Comparison of ENCODE assay signal across 12 cellular contexts in genomic region chr5:957730-958485, GRCh38. TPM values are rescaled to one million over a fixed set of nuclear protein-coding genes. Genes with fewer than 3 reads are reported as not detected.
DNase-seq lines count a peak whose midpoint lies in the region; ATAC-seq, FAIRE-seq and TF ChIP-seq lines count a peak whose summit lies in the region.
"Had no signal": no experiment of that assay in that cellular context is flagged by ENCODE, and none has a peak within 500 bp of the region (broad histone marks: within the 10 kb centered on the region; RNA-seq: fewer than 3 reads in every experiment).

No MANE protein-coding gene starts in this region.

- no peak overlapping the region for H3K9ac ChIP-seq in HepG2 (ENCODE audit: insufficient read depth, low read depth, low read length)
- H3K9ac ChIP-seq in MM.1S (ENCODE audit: low read length), result no peak overlapping the region

- H3K79me2 ChIP-seq in HepG2 (ENCODE audit: insufficient read depth, low read length) (no peaks in the 10 kb centered on the region), MM.1S (ENCODE audit: low read length) (no peaks in the 10 kb centered on the region)

- H3K4me2 ChIP-seq in HepG2 (ENCODE audit: low read depth, low read length) (peak overlapping the region; percentile 47; the same call in 1 of the 2 replicates), MM.1S (ENCODE audit: low read depth, low read length) (no peak overlapping the region)

- no peak for FAIRE-seq in HepG2 (lab: Jason Lieb, UNC)

- H3K36me3 Mint-ChIP-seq in activated naive CD4-positive, alpha-beta T cell treated with anti-CD3 and anti-CD28 coated beads for 36 hours (ENCODE audit: low read depth), result no peaks in the 10 kb centered on the region
- H3K36me3 Mint-ChIP-seq in activated CD8-positive, alpha-beta T cell treated with anti-CD3 and anti-CD28 coated beads for 36 hours (ENCODE audit: low read depth), result no peaks in the 10 kb centered on the region
- H3K36me3 Mint-ChIP-seq: CD8-positive, alpha-beta T cell had no signal

- in situ Hi-C loops in HepG2 (cut with HindIII; ENCODE audit: extremely low pct_ligation_motif_present, low pct_unique_long_range_greater_than_20kb), result no loop called here

- BruUV-seq in HepG2 (replicated peaks; lab: Mats Ljungman, UMichigan), result no TSS peak

- WGBS in HepG2 (ENCODE audit: low lambda C conversion rate), result 43% methylated on average over 9 of the region's 24 CpGs

- no peak for DNase-seq in activated naive CD4-positive, alpha-beta T cell treated with anti-CD3 and anti-CD28 coated beads for 36 hours
- no peak for DNase-seq in activated naive CD4-positive, alpha-beta T cell (lab: John Stamatoyannopoulos, UW)
- peak; percentile 33 for DNase-seq in activated CD8-positive, alpha-beta T cell treated with anti-CD3 and anti-CD28 coated beads for 36 hours
- DNase-seq in HepG2 (ENCODE audit: low spot score), result no peak
- DNase-seq in upper lobe of right lung, result peak; percentile 56
- DNase-seq in MM.1S, result no peak
- no peak for DNase-seq in GM19238 (ENCODE audit: insufficient read length, low spot score)
- DNase-seq: activated gamma-delta T cell; effector CD4-positive, alpha-beta T cell; NCI-H446 treated with DMSO at 0.1 percent for 48 hours had no signal

- peaks cover 15% of the 10 kb centered on the region for H3K27me3 Mint-ChIP-seq in activated naive CD4-positive, alpha-beta T cell treated with anti-CD3 and anti-CD28 coated beads for 36 hours (ENCODE audit: low read depth)
- H3K27me3 Mint-ChIP-seq in activated CD8-positive, alpha-beta T cell treated with anti-CD3 and anti-CD28 coated beads for 36 hours, result peaks cover 28% of the 10 kb centered on the region

- no peak for ATAC-seq in activated CD8-positive, alpha-beta T cell treated with anti-CD3 and anti-CD28 coated beads for 36 hours
- ATAC-seq in HepG2, result no peak
- no peak for ATAC-seq in upper lobe of right lung
- ATAC-seq in GM18511 (IDR thresholded peaks at IDR 0.05; ENCODE audit: unreplicated experiment), result no peak

- TF ChIP-seq POLR2A in HepG2 (IDR thresholded peaks at IDR 0.05; ENCODE audit: insufficient read depth in 1 of 2, low read depth in 2 of 2, low read length in 2 of 2), result no peak

- H3K4me1 ChIP-seq in HepG2 (ENCODE audit: insufficient read depth, low read length) (peaks cover 34% of the 10 kb centered on the region), upper lobe of right lung (peaks cover 19% of the 10 kb centered on the region), MM.1S (ENCODE audit: low read length) (peaks cover 9% of the 10 kb centered on the region; the same call in 1 of the 2 replicates)

- H3K36me3 ChIP-seq in HepG2 (replicated peaks in 1 of 2; ENCODE audit: control insufficient read depth in 1 of 2, insufficient read depth in 2 of 2, low read length in 2 of 2) (no peaks in the 10 kb centered on the region), upper lobe of right lung (no peaks in the 10 kb centered on the region), MM.1S (replicated peaks; ENCODE audit: insufficient read depth, low read length) (no peaks in the 10 kb centered on the region)

- CTCF ChIA-PET in activated naive CD4-positive, alpha-beta T cell treated with anti-CD3 and anti-CD28 coated beads for 36 hours (lab: Charles Lee), result interaction anchor here (1.8 kb wide), 1 partner anchor 53 kb away, joined by 4 read pairs; no protein-coding TSS in a partner anchor
- CTCF ChIA-PET in activated CD8-positive, alpha-beta T cell treated with anti-CD3 and anti-CD28 coated beads for 36 hours (lab: Charles Lee), result interaction anchor here (0.7 to 1.2 kb wide), 2 partner anchors 26 to 48 kb away, joined by 3 read pairs; no protein-coding TSS in a partner anchor
- CTCF ChIA-PET in HepG2 (lab: Yijun Ruan, JAX; ENCODE audit: low intra/inter-chr PET ratio, low total read pairs), result no interaction called here

- TF ChIP-seq EP300 in HepG2 (IDR thresholded peaks at IDR 0.05; ENCODE audit: low read depth in 2 of 2, low read length in 2 of 2) (no peak), HepG2 (CRISPR knock-in tag; IDR thresholded peaks at IDR 0.05; ENCODE audit: borderline replicate concordance) (no peak)

- peaks cover 5 to 63% of the 10 kb centered on the region in 2 experiments; a peak in 4 of 5 replicates for H3K27me3 ChIP-seq in HepG2 (ENCODE audit: control insufficient read depth in 1 of 2, insufficient read depth in 2 of 2, low read length in 2 of 2)
- H3K27me3 ChIP-seq in upper lobe of right lung, result no peaks in the 10 kb centered on the region
- H3K27me3 ChIP-seq in MM.1S (replicated peaks; ENCODE audit: insufficient read depth, low read length), result peaks cover 37% of the 10 kb centered on the region

- H4K20me1 ChIP-seq in HepG2 (ENCODE audit: insufficient read depth, low read length) (no peaks in the 10 kb centered on the region), MM.1S (ENCODE audit: insufficient read depth, low read length) (no peaks in the 10 kb centered on the region)

- no peak for TF ChIP-seq RAD21 in HepG2 (CRISPR knock-in tag; IDR thresholded peaks at IDR 0.05)

- H3K27ac ChIP-seq in HepG2 (ENCODE audit: extremely low read length, insufficient read depth, low read length) (no peak overlapping the region), upper lobe of right lung (peak overlapping the region; percentile 83), MM.1S (ENCODE audit: low read length) (no peak overlapping the region)

- H3K27ac Mint-ChIP-seq in activated naive CD4-positive, alpha-beta T cell treated with anti-CD3 and anti-CD28 coated beads for 36 hours, result peak overlapping the region; percentile 50
- H3K27ac Mint-ChIP-seq in activated CD8-positive, alpha-beta T cell treated with anti-CD3 and anti-CD28 coated beads for 36 hours, result peak overlapping the region; percentile 68
- H3K27ac Mint-ChIP-seq: CD8-positive, alpha-beta T cell had no signal

- intact Hi-C loops in activated naive CD4-positive, alpha-beta T cell treated with anti-CD3 and anti-CD28 coated beads for 36 hours (cut with micrococcal nuclease), result loop anchor here (1.0 kb wide), 1 partner anchor 35 kb away; no protein-coding TSS in a partner anchor
- intact Hi-C loops in activated CD8-positive, alpha-beta T cell treated with anti-CD3 and anti-CD28 coated beads for 36 hours (cut with micrococcal nuclease), result no loop called here
- intact Hi-C loops in HepG2 (cut with micrococcal nuclease; ENCODE audit: unreplicated experiment), result loop anchor here (1.0 kb wide), 1 partner anchor 35 kb away; no protein-coding TSS in a partner anchor
- intact Hi-C loops in upper lobe of right lung (cut with DNase I), result no loop called here

- POLR2A ChIA-PET in activated CD8-positive, alpha-beta T cell treated with anti-CD3 and anti-CD28 coated beads for 36 hours (lab: Charles Lee), result no interaction called here
- POLR2A ChIA-PET in HepG2 (lab: Yijun Ruan, JAX), result no interaction called here

- peaks cover 23% of the 10 kb centered on the region for H3K4me1 Mint-ChIP-seq in activated naive CD4-positive, alpha-beta T cell treated with anti-CD3 and anti-CD28 coated beads for 36 hours (ENCODE audit: low read depth)
- H3K4me1 Mint-ChIP-seq in activated CD8-positive, alpha-beta T cell treated with anti-CD3 and anti-CD28 coated beads for 36 hours (ENCODE audit: low read depth), result peaks cover 33% of the 10 kb centered on the region

- H2AFZ ChIP-seq in HepG2 (ENCODE audit: low read length) (no peak overlapping the region), MM.1S (ENCODE audit: low read length) (no peak overlapping the region)

- no peaks in the 10 kb centered on the region for H3K9me3 Mint-ChIP-seq in activated naive CD4-positive, alpha-beta T cell treated with anti-CD3 and anti-CD28 coated beads for 36 hours
- H3K9me3 Mint-ChIP-seq in activated CD8-positive, alpha-beta T cell treated with anti-CD3 and anti-CD28 coated beads for 36 hours, result no peaks in the 10 kb centered on the region
- H3K9me3 Mint-ChIP-seq: CD8-positive, alpha-beta T cell had no signal

- TF ChIP-seq CTCF in activated CD8-positive, alpha-beta T cell treated with anti-CD3 and anti-CD28 coated beads for 36 hours (IDR thresholded peaks at IDR 0.05), result no peak
- TF ChIP-seq CTCF in HepG2 (CRISPR knock-in tag; IDR thresholded peaks at IDR 0.05) (no peak), upper lobe of right lung (IDR thresholded peaks at IDR 0.05) (no peak), MM.1S (IDR thresholded peaks at IDR 0.05; ENCODE audit: low read length) (no peak)

- H3K9me2 ChIP-seq in MM.1S (replicated peaks; ENCODE audit: insufficient read depth, low read length), result no peaks in the 10 kb centered on the region

- H3K9me3 ChIP-seq in HepG2 (ENCODE audit: low read length), result no peaks in the 10 kb centered on the region
- no peaks in the 10 kb centered on the region for H3K9me3 ChIP-seq in upper lobe of right lung
- no peaks in the 10 kb centered on the region for H3K9me3 ChIP-seq in MM.1S (replicated peaks; ENCODE audit: insufficient read depth, low read length)

- H3K4me3 Mint-ChIP-seq in activated naive CD4-positive, alpha-beta T cell treated with anti-CD3 and anti-CD28 coated beads for 36 hours, result no peak overlapping the region
- no peak overlapping the region for H3K4me3 Mint-ChIP-seq in activated CD8-positive, alpha-beta T cell treated with anti-CD3 and anti-CD28 coated beads for 36 hours
- H3K4me3 Mint-ChIP-seq: CD8-positive, alpha-beta T cell had no signal

- H3K4me3 ChIP-seq in HepG2 (replicated peaks in 1 of 3; ENCODE audit: insufficient read depth in 1 of 3, low read depth in 2 of 3, low read length in 3 of 3) (no peak overlapping the region), upper lobe of right lung (no peak overlapping the region), MM.1S (ENCODE audit: low read length) (no peak overlapping the region)

- H3F3A ChIP-seq in MM.1S (ENCODE audit: insufficient read depth, low read length), result 0 out of 2 replicates have a peak, but pooled peaks cover under 1% of the 10 kb centered on the region

RNA-seq across cellular contexts. Expression of gene NKD2, which starts 50.7 kb away (rescaled TPM):
- total RNA-seq in activated naive CD4-positive, alpha-beta T cell treated with anti-CD3 and anti-CD28 coated beads for 36 hours, result 1 to 10 TPM; 1.4 to 2.5 TPM
- 1 to 10 TPM; 1.5 to 2.3 TPM for total RNA-seq in activated CD8-positive, alpha-beta T cell treated with anti-CD3 and anti-CD28 coated beads for 36 hours
- 0.53 and 0.94 TPM in 2 replicates for total RNA-seq in HepG2 (2016; rRNA removed; fragmentation: Illumina TruSeq; extraction: Trizol)
- total RNA-seq in HepG2 (2016; cell fraction: cytosol; rRNA removed; fragmentation: Illumina TruSeq; extraction: Trizol; ENCODE audit: low read depth), result 0.26 and 0.91 TPM in 2 replicates
- 0.77 and 1.1 TPM in 2 replicates for total RNA-seq in HepG2 (2016; cell fraction: insoluble cytoplasmic fraction; rRNA removed; fragmentation: Illumina TruSeq; extraction: Trizol)
- total RNA-seq in HepG2 (2016; cell fraction: membrane; rRNA removed; fragmentation: Illumina TruSeq; extraction: Trizol), result 0.48 and 0.90 TPM in 2 replicates
- 0.81 and 2.0 TPM in 2 replicates for total RNA-seq in HepG2 (2016; cell fraction: nucleus; rRNA removed; fragmentation: Illumina TruSeq; extraction: Trizol)
- 0.81 and 0.82 TPM in 2 replicates for polyA plus RNA-seq in HepG2 (2011; rRNA removed)
- polyA plus RNA-seq in HepG2 (2011; cell fraction: cytosol; rRNA removed), result 0.13 and 0.70 TPM in 2 replicates
- 10.6 and 14.1 TPM in 2 replicates for polyA plus RNA-seq in HepG2 (2011; cell fraction: nucleus; rRNA removed)
- 0.39 and 0.79 TPM in 2 replicates for polyA plus RNA-seq in HepG2 (2012)
- polyA plus RNA-seq in HepG2 (2016; cell fraction: cytosol; fragmentation: Illumina TruSeq; extraction: Trizol; ENCODE audit: low read depth), result 0.59 and 0.60 TPM in 2 replicates
- polyA plus RNA-seq in HepG2 (2016; cell fraction: insoluble cytoplasmic fraction; fragmentation: Illumina TruSeq; extraction: Trizol; ENCODE audit: low read depth), result 1.1 and 1.2 TPM in 2 replicates
- polyA plus RNA-seq in HepG2 (2016; cell fraction: membrane; fragmentation: Illumina TruSeq; extraction: Trizol; ENCODE audit: low read depth), result 0.76 and 0.84 TPM in 2 replicates
- 5.1 and 6.3 TPM in 2 replicates for polyA plus RNA-seq in HepG2 (2016; cell fraction: nucleus; fragmentation: Illumina TruSeq; extraction: Trizol; ENCODE audit: insufficient read depth, low read depth)
- polyA minus RNA-seq in HepG2 (2011; rRNA and poly(A)+ RNA removed; ENCODE audit: low replicate concordance), result 1.6 TPM in 1 of 2 replicates, not detected in the other
- 0.30 and 0.62 TPM in 2 replicates for polyA minus RNA-seq in HepG2 (2011; cell fraction: cytosol; rRNA and poly(A)+ RNA removed)
- polyA minus RNA-seq in HepG2 (2011; cell fraction: nucleus; rRNA and poly(A)+ RNA removed), result 0.62 and 1.0 TPM in 2 replicates
- total RNA-seq in upper lobe of right lung, result 64.4 TPM

Comparison
In these comparisons a context has a peak if more than half of its experiments do, and no peak if none do; other contexts are left out.
1. DNase-seq: peak in activated CD8-positive, alpha-beta T cell treated with anti-CD3 and anti-CD28 coated beads for 36 hours (single experiment) and upper lobe of right lung (single experiment); none in activated naive CD4-positive, alpha-beta T cell treated with anti-CD3 and anti-CD28 coated beads for 36 hours (single experiment), activated naive CD4-positive, alpha-beta T cell (0 of 4), HepG2 (single experiment), MM.1S (single experiment) and GM19238 (single experiment).
2. RNA of gene NKD2, which starts 50.7 kb away (total RNA-seq): 64.4 TPM in upper lobe of right lung (single experiment); 1.4 to 2.5 TPM in activated naive CD4-positive, alpha-beta T cell treated with anti-CD3 and anti-CD28 coated beads for 36 hours, 1.5 to 2.3 TPM in activated CD8-positive, alpha-beta T cell treated with anti-CD3 and anti-CD28 coated beads for 36 hours and 0.26 to 2.0 TPM in HepG2; every median in the first group is over 10 times any median in the second.
3. intact Hi-C loops: an anchor here in activated naive CD4-positive, alpha-beta T cell treated with anti-CD3 and anti-CD28 coated beads for 36 hours (1.0 kb wide) and HepG2 (1.0 kb wide); none called in activated CD8-positive, alpha-beta T cell treated with anti-CD3 and anti-CD28 coated beads for 36 hours and upper lobe of right lung.